Comparison of ENCODE assay signal across 15 cellular contexts in the genomic region with DNA sequence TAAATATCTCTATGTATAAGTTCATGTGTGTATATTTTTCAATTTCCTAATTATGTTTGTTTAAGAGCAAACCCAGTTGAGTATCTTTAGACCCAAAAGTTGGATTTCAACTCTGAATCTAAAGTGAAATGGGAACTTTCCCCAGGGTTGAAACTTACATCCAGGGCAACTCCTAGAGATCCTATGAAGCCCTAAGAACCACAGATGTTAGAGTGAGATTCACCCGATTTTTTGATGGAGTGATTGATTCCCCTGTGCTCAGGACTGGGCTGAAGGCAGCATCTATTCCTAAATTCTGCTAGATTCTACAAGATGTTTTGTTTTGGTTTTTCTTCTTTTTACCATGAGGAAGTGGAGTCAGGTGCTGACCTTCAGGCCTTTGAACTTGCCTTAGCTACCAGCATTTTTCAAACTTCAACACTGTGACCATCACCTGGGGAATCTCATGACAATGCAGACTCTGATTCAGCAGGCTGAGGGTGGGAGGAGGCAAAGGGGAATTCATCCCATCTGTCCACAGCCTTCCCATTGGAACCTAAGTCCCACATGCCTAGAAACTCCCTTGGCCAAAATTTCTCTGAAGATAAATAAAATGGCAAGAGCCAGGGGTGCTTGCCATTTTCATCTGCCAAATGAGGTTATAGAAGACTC.
"Had no signal": no experiment of that assay in that cellular context is flagged by ENCODE, and none has a peak within 500 bp of the region (broad histone marks: within the 10 kb centered on the region; RNA-seq: fewer than 3 reads in every experiment).

No MANE protein-coding gene starts in this region.

- DNase-seq: activated CD4-positive, alpha-beta T cell treated with anti-CD3 and anti-CD28 coated beads, Interleukin-2, amount 50 U/mL, for 1 hour; activated naive CD4-positive, alpha-beta T cell; activated naive CD8-positive, alpha-beta T cell treated with anti-CD3 and anti-CD28 coated beads, Interleukin-2, amount 10 ng/mL, durations not matched to agents 7 days and 5 days; activated T-cell treated with anti-CD3 and anti-CD28 coated beads for 4 hours; cerebellar nuclear complex; effector memory CD8-positive, alpha-beta T cell; gastrocnemius medialis; heart right ventricle; nucleus accumbens; psoas muscle; stimulated activated CD4-positive, alpha-beta T cell treated with anti-CD3 and anti-CD28 coated beads, Interleukin-2, amount 100 ng/mL, for 24 hours had no signal

- H3K4me3 ChIP-seq: gastrocnemius medialis, heart right ventricle, psoas muscle, thoracic aorta had no signal

- ATAC-seq: effector memory CD8-positive, alpha-beta T cell; gastrocnemius medialis; heart right ventricle; left lobe of liver; psoas muscle; sciatic nerve; stimulated activated effector memory CD8-positive, alpha-beta T cell treated with anti-CD3 and anti-CD28 coated beads, Interleukin-12 subunit alpha, Interleukin-12 subunit beta, amount 100 ng/mL, for 72 hours had no signal

- H3K4me1 ChIP-seq: gastrocnemius medialis, psoas muscle had no signal

- H3K27me3 ChIP-seq: gastrocnemius medialis, heart right ventricle had no signal

- H3K9me3 ChIP-seq: gastrocnemius medialis, psoas muscle, thoracic aorta had no signal

- H3K27ac ChIP-seq: gastrocnemius medialis, heart right ventricle, psoas muscle, thoracic aorta had no signal

- H3K36me3 ChIP-seq: gastrocnemius medialis, heart right ventricle, thoracic aorta had no signal
